In genomic region chr10:112988839-112989406, GRCh38 we compare ENCODE assay signal across 3 cellular contexts.
TF ChIP-seq lines count a peak whose summit lies in the region.

No MANE protein-coding gene starts in this region.

TF ChIP-seq in A549, 52 proteins besides CTCF, POLR2A, EP300 and RAD21:
- TF ChIP-seq KDM5A (IDR thresholded peaks at IDR 0.05) (no peak), POLR2AphosphoS2 (conservative IDR thresholded peaks at IDR 0.05; ENCODE audit: low read length) (peak; percentile 9; the same call in 1 of the 2 replicates)

TF ChIP-seq in IMR-90, 13 proteins besides CTCF, POLR2A, EP300 and RAD21:
- TF ChIP-seq RCOR1 (IDR thresholded peaks at IDR 0.05; ENCODE audit: insufficient replicate concordance, low read length): no peak
- 0 out of 2 replicates have a peak, but pooled peaks have one; percentile 15 for TF ChIP-seq CEBPB (IDR thresholded peaks at IDR 0.05; ENCODE audit: low read depth, low read length)
- TF ChIP-seq USF2 (IDR thresholded peaks at IDR 0.05; ENCODE audit: low read depth, low read length): no peak

TF ChIP-seq in HepG2, 621 proteins besides CTCF, POLR2A, EP300 and RAD21:
- TF ChIP-seq AGO1 (IDR thresholded peaks at IDR 0.05; ENCODE audit: low read depth, low read length, poor library complexity, severe bottlenecking) (no peak), ZNF34 (CRISPR knock-in tag; IDR thresholded peaks at IDR 0.05; ENCODE audit: borderline replicate concordance) (no peak), TEF (CRISPR knock-in tag; IDR thresholded peaks at IDR 0.05) (no peak), ZNF205 (CRISPR knock-in tag; IDR thresholded peaks at IDR 0.05) (no peak), ZNF674 (CRISPR knock-in tag; IDR thresholded peaks at IDR 0.05; ENCODE audit: low read depth) (no peak), FUBP1 (CRISPR knock-in tag; IDR thresholded peaks at IDR 0.05; ENCODE audit: borderline replicate concordance) (no peak), ZNF333 (CRISPR knock-in tag; IDR thresholded peaks at IDR 0.05; ENCODE audit: borderline replicate concordance) (no peak), KDM1A (CRISPR knock-in tag; IDR thresholded peaks at IDR 0.05) (no peak)
